In genomic region chr1:157170677-157171515, GRCh38 we compare ENCODE assay signal across 8 cellular contexts. TPM values are rescaled to one million over a fixed set of nuclear protein-coding genes. Genes with fewer than 3 reads are reported as not detected.
DNase-seq lines count a peak whose midpoint lies in the region; ATAC-seq and TF ChIP-seq lines count a peak whose summit lies in the region.

No MANE protein-coding gene starts in this region.

- H3K4me3 ChIP-seq in cardiac muscle cell (no peak overlapping the region), right atrium auricular region (no peak overlapping the region), fibroblast of mammary gland (ENCODE audit: control insufficient read depth, low read depth, low read length) (no peak overlapping the region)

- no peaks in the 10 kb centered on the region for H3K9me3 Mint-ChIP-seq in activated CD4-positive, alpha-beta T cell treated with anti-CD3 and anti-CD28 coated beads for 36 hours (ENCODE audit: low read depth)

- H3K4me1 Mint-ChIP-seq in activated CD4-positive, alpha-beta T cell treated with anti-CD3 and anti-CD28 coated beads for 36 hours: no peaks in the 10 kb centered on the region

- DNase-seq in cardiac muscle cell (ENCODE audit: low read depth in 1 of 2, low spot score in 1 of 2): peak; percentile 33 to 75
- no peak for DNase-seq in right atrium auricular region (ENCODE audit: low spot score)
- DNase-seq in NCI-H1694 treated with DMSO at 0.1 percent for 48 hours (lab: John Stamatoyannopoulos, UW): peak; percentile 35
- DNase-seq in activated CD4-positive, alpha-beta T cell treated with anti-CD3 and anti-CD28 coated beads for 36 hours: peak; percentile 74
- peak; percentile 26 for DNase-seq in fibroblast of mammary gland (ENCODE audit: low read depth)
- DNase-seq in stimulated activated CD4-positive, alpha-beta T cell treated with anti-CD3 and anti-CD28 coated beads, Interleukin-2, amount 100 ng/mL, for 24 hours: peak; percentile 57 to 72

- H3K27me3 ChIP-seq in cardiac muscle cell (no peaks in the 10 kb centered on the region), right atrium auricular region (no peaks in the 10 kb centered on the region)

- H3K4me1 ChIP-seq in cardiac muscle cell (ENCODE audit: low read depth) (no peaks in the 10 kb centered on the region), right atrium auricular region (no peaks in the 10 kb centered on the region)

- TF ChIP-seq CTCF in cardiac muscle cell (IDR thresholded peaks at IDR 0.05; ENCODE audit: low read depth, low read length) (peak; percentile 57), right atrium auricular region (IDR thresholded peaks at IDR 0.05) (peak in 1 of 2 donors; percentile 54), fibroblast of mammary gland (conservative IDR thresholded peaks at IDR 0.05; ENCODE audit: control insufficient read depth, insufficient read depth, low read depth, low read length) (peak; percentile 52)

- CTCF ChIA-PET in activated CD4-positive, alpha-beta T cell treated with anti-CD3 and anti-CD28 coated beads for 36 hours (lab: Charles Lee): interaction anchor here (0.7 to 2.1 kb wide), 5 partner anchors 15 to 325 kb away, joined by 3 to 6 read pairs (median 4); no protein-coding TSS in a partner anchor

- H3K27me3 Mint-ChIP-seq in activated CD4-positive, alpha-beta T cell treated with anti-CD3 and anti-CD28 coated beads for 36 hours: peaks cover 13% of the 10 kb centered on the region

- H3K27ac ChIP-seq in cardiac muscle cell (no peak overlapping the region), right atrium auricular region (no peak overlapping the region)

- intact Hi-C loops in activated CD4-positive, alpha-beta T cell treated with anti-CD3 and anti-CD28 coated beads for 36 hours (cut with DNase I, micrococcal nuclease): loop anchor here in 1 of 2 experiments (2.0 kb wide), 1 partner anchor 318 kb away; no protein-coding TSS in a partner anchor

- H3K27ac Mint-ChIP-seq in activated CD4-positive, alpha-beta T cell treated with anti-CD3 and anti-CD28 coated beads for 36 hours: no peak overlapping the region

- H3K36me3 ChIP-seq in cardiac muscle cell (no peaks in the 10 kb centered on the region), right atrium auricular region (no peaks in the 10 kb centered on the region)

- ATAC-seq in activated CD4-positive, alpha-beta T cell treated with anti-CD3 and anti-CD28 coated beads for 36 hours: no peak
- ATAC-seq in HG02973 (IDR thresholded peaks at IDR 0.05; ENCODE audit: unreplicated experiment) (no peak), GM18519 (IDR thresholded peaks at IDR 0.05; ENCODE audit: low FRiP score, unreplicated experiment) (no peak)

- H3K9me3 ChIP-seq in cardiac muscle cell (ENCODE audit: low read depth) (no peaks in the 10 kb centered on the region), right atrium auricular region (no peaks in the 10 kb centered on the region)

- POLR2A ChIA-PET in activated CD4-positive, alpha-beta T cell treated with anti-CD3 and anti-CD28 coated beads for 36 hours (lab: Charles Lee): no interaction called here

- H3K36me3 Mint-ChIP-seq in activated CD4-positive, alpha-beta T cell treated with anti-CD3 and anti-CD28 coated beads for 36 hours (ENCODE audit: low read depth): no peaks in the 10 kb centered on the region

- H3K4me3 Mint-ChIP-seq in activated CD4-positive, alpha-beta T cell treated with anti-CD3 and anti-CD28 coated beads for 36 hours: no peak overlapping the region

RNA-seq across cellular contexts. Expression of gene ETV3, which starts 32.7 kb away (rescaled TPM):
- total RNA-seq in cardiac muscle cell: 10.6 and 21.0 TPM in 2 replicates
- polyA plus RNA-seq in cardiac muscle cell: 5.6 and 9.9 TPM in 2 replicates
- total RNA-seq in right atrium auricular region: 10 to 100 TPM in 1 of 2 donors, 1 to 10 TPM in 1; 9.0 to 12.0 TPM
- 10 to 100 TPM; 32.0 to 36.7 TPM for total RNA-seq in activated CD4-positive, alpha-beta T cell treated with anti-CD3 and anti-CD28 coated beads for 36 hours
